In the genomic region with DNA sequence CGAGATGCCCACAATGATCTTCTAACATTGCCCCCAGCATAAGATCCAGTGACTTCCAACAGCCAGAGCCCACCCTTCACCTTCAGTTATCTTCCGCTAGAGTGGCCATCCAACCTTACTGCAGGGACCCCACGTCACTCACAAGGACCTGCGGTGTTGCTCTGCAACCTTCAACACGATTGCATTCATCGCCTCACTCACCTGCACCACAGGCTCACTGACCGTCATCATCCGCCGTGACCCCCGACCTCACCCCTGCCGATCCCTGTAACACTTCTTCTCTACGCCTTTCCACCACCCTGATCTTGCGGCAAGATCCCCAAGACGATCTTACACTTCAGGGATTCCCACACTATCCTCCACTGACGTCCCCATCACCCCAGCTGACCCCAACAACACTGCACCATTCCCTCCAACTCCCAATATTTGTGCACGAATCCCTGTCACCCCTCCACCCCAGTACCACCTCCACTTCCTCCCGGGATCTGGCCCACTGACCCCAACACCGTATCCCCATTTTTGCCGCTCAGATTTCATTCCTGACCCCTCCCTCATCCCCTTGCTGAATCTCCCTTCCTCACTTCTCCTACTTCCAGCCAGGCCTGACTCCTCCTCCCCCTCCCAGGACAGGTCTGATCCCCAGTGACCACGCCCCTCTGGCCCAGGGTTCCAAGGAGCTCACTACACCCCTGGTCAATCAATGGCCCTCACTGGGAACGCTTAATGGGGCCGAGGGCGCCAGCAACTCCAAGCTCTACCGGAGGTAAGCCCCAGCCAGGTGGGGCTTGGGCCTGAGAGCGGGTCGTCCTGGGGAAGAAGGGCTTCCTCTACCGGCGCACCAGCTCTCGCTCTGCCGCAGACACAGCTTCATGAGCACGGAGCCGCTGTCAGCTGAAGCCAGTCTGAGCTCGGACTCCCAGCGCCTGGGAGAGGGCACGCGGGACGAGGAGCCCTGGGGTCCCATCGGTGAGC, we compare ENCODE assay signal across 10 cellular contexts. TPM values are rescaled to one million over a fixed set of nuclear protein-coding genes. Genes with fewer than 3 reads are reported as not detected.
A peak's percentile ranks its signal among the peaks of the same experiment; 100 is the strongest.
DNase-seq lines count a peak whose midpoint lies in the region; ATAC-seq, FAIRE-seq and TF ChIP-seq lines count a peak whose summit lies in the region.
"Had no signal": no experiment of that assay in that cellular context is flagged by ENCODE, and none has a peak within 500 bp of the region (broad histone marks: within the 10 kb centered on the region; RNA-seq: fewer than 3 reads in every experiment).

No MANE protein-coding gene starts in this region.

- H3K4me3 ChIP-seq in CD8-positive, alpha-beta memory T cell (ENCODE audit: low read length) = no peak overlapping the region
- H3K4me3 ChIP-seq in mammary epithelial cell (replicated peaks in 1 of 3; ENCODE audit: insufficient read depth in 1 of 3, low read depth in 2 of 3, low read length in 3 of 3) (peak overlapping the region in 2 of 3 experiments; percentile 55 to 65), uterus (no peak overlapping the region)

- peaks cover 30 to 36% of the 10 kb centered on the region in 2 donors for H3K27me3 Mint-ChIP-seq in CD8-positive, alpha-beta memory T cell
- peaks cover 15 to 41% (median 29%) of the 10 kb centered on the region in 5 donors for H3K27me3 Mint-ChIP-seq in naive thymus-derived CD8-positive, alpha-beta T cell

- intact Hi-C loops in mammary epithelial cell (cut with micrococcal nuclease) = no loop called here
- intact Hi-C loops in uterus (cut with DNase I; ENCODE audit: low total_unique reads) = no loop called here

- H4K20me1 ChIP-seq in mammary epithelial cell (ENCODE audit: insufficient read depth, low read length) = no peaks in the 10 kb centered on the region

- ATAC-seq in naive thymus-derived CD8-positive, alpha-beta T cell = peak in 1 of 2 donors; percentile 36
- ATAC-seq in GM21381 (IDR thresholded peaks at IDR 0.05; ENCODE audit: unreplicated experiment) = no peak

- no peak for TF ChIP-seq POLR2A in uterus (IDR thresholded peaks at IDR 0.05)

- H2AFZ ChIP-seq in mammary epithelial cell (ENCODE audit: low read depth, low read length) = no peak overlapping the region

- DNase-seq in CD8-positive, alpha-beta memory T cell = no peak
- DNase-seq in HTR-8/SVneo (ENCODE audit: insufficient read length, low spot score) = no peak
- DNase-seq in mammary epithelial cell = no peak
- DNase-seq in naive thymus-derived CD8-positive, alpha-beta T cell = peak in 1 of 10 donors; percentile 49
- no peak for DNase-seq in uterus
- no peak for DNase-seq in HT-29 (ENCODE audit: low spot score)
- DNase-seq in NCI-H2171 (lab: John Stamatoyannopoulos, UW) = no peak
- DNase-seq: psoas muscle had no signal

- in situ Hi-C loops in mammary epithelial cell (cut with MboI; ENCODE audit: low sequenced_read_pairs in 2 of 2) = no loop called here

- peaks cover 11% of the 10 kb centered on the region for H3K4me1 ChIP-seq in CD8-positive, alpha-beta memory T cell (ENCODE audit: insufficient read depth, low read length)
- H3K4me1 ChIP-seq in mammary epithelial cell (ENCODE audit: insufficient read depth, low read length) = peaks cover 7% of the 10 kb centered on the region
- H3K4me1 ChIP-seq in uterus = peaks cover 0 to 8% of the 10 kb centered on the region in 2 donors
- H3K4me1 ChIP-seq: psoas muscle had no signal

- peaks cover 9 to 15% (median 14%) of the 10 kb centered on the region in 3 donors for H3K4me1 Mint-ChIP-seq in CD8-positive, alpha-beta memory T cell
- H3K4me1 Mint-ChIP-seq in naive thymus-derived CD8-positive, alpha-beta T cell = peaks cover 12 to 17% (median 15%) of the 10 kb centered on the region in 4 donors

- H3K9ac ChIP-seq in mammary epithelial cell (ENCODE audit: insufficient read depth, low read length) = no peak overlapping the region

- CTCF ChIA-PET in CD8-positive, alpha-beta memory T cell (lab: Charles Lee) = interaction anchor here (0.8 to 3.5 kb wide), 5 partner anchors 13 to 189 kb away, joined by 3 to 20 read pairs (median 7); no protein-coding TSS in a partner anchor
- CTCF ChIA-PET in mammary epithelial cell (lab: Charles Lee; ENCODE audit: low non-redundant PET) = no interaction called here

- WGBS in mammary epithelial cell (ENCODE audit: low coverage, missing lambda C conversion rate) = 33% methylated on average over 24 of the region's 38 CpGs

- FAIRE-seq in HTR-8/SVneo (lab: Jason Lieb, UNC) = peak; percentile 77

- H3K4me2 ChIP-seq in mammary epithelial cell (ENCODE audit: insufficient read depth, low read depth, low read length) = peak overlapping the region; percentile 94

- no peaks in the 10 kb centered on the region for H3K79me2 ChIP-seq in mammary epithelial cell (ENCODE audit: insufficient read depth, low read length)

- TF ChIP-seq CTCF in mammary epithelial cell (conservative IDR thresholded peaks at IDR 0.05 in 1 of 2, IDR thresholded peaks at IDR 0.05 in 1 of 2; ENCODE audit: extremely low read depth in 1 of 2, insufficient read depth in 1 of 2, low read depth in 1 of 2, low read length in 2 of 2) (no peak), uterus (IDR thresholded peaks at IDR 0.05) (no peak)

- no peaks in the 10 kb centered on the region for H3K9me3 ChIP-seq in CD8-positive, alpha-beta memory T cell (ENCODE audit: low read length)
- H3K9me3 ChIP-seq in mammary epithelial cell (replicated peaks; ENCODE audit: insufficient read depth, low read length) (no peaks in the 10 kb centered on the region), uterus (no peaks in the 10 kb centered on the region)
- H3K9me3 ChIP-seq: ascending aorta, psoas muscle had no signal

- H3K9me3 Mint-ChIP-seq in CD8-positive, alpha-beta memory T cell = no peaks in the 10 kb centered on the region
- no peaks in the 10 kb centered on the region for H3K9me3 Mint-ChIP-seq in naive thymus-derived CD8-positive, alpha-beta T cell

- H3K27ac Mint-ChIP-seq in CD8-positive, alpha-beta memory T cell = peak overlapping the region in 2 of 8 donors; percentile 52 to 66
- H3K27ac Mint-ChIP-seq in naive thymus-derived CD8-positive, alpha-beta T cell = peak overlapping the region in 1 of 10 donors; percentile 14

- peaks cover 28% of the 10 kb centered on the region for H3K27me3 ChIP-seq in CD8-positive, alpha-beta memory T cell (ENCODE audit: insufficient read depth, low read length, poor library complexity, severe bottlenecking)
- no peaks in the 10 kb centered on the region for H3K27me3 ChIP-seq in mammary epithelial cell (ENCODE audit: insufficient read depth, low read length)
- peaks cover 17 to 21% of the 10 kb centered on the region in 2 donors for H3K27me3 ChIP-seq in uterus

- dilution Hi-C loops in mammary epithelial cell (cut with HindIII; ENCODE audit: low sequenced_read_pairs) = no loop called here

- H3K36me3 ChIP-seq in CD8-positive, alpha-beta memory T cell (ENCODE audit: insufficient read depth, low read length) = no peaks in the 10 kb centered on the region
- H3K36me3 ChIP-seq in mammary epithelial cell (ENCODE audit: insufficient read depth, low read length) (peaks cover 2% of the 10 kb centered on the region), uterus (no peaks in the 10 kb centered on the region)

- no peak overlapping the region for H3K27ac ChIP-seq in CD8-positive, alpha-beta memory T cell (ENCODE audit: low read depth, low read length)
- no peak overlapping the region for H3K27ac ChIP-seq in mammary epithelial cell (ENCODE audit: insufficient read depth, low read depth, low read length)
- no peak overlapping the region for H3K27ac ChIP-seq in uterus
- H3K27ac ChIP-seq: ascending aorta, psoas muscle had no signal

- no TSS peak for BruUV-seq in mammary epithelial cell (replicated peaks; lab: Mats Ljungman, UMichigan)

- POLR2A ChIA-PET in CD8-positive, alpha-beta memory T cell (lab: Charles Lee) = interaction anchor here (0.5 to 1.4 kb wide), 2 partner anchors 13 to 100 kb away, joined by 3 to 4 read pairs; no protein-coding TSS in a partner anchor
- POLR2A ChIA-PET in naive thymus-derived CD8-positive, alpha-beta T cell (lab: Charles Lee) = interaction anchor here (0.5 to 14.5 kb wide), 3 partner anchors 11 to 100 kb away, joined by 7 to 445 read pairs (median 8); a partner anchor contains a TSS

- H3K4me3 Mint-ChIP-seq in CD8-positive, alpha-beta memory T cell = peak overlapping the region; percentile 34 to 85 (median 71)
- H3K4me3 Mint-ChIP-seq in naive thymus-derived CD8-positive, alpha-beta T cell = peak overlapping the region; percentile 69 to 87 (median 78)

- H3K36me3 Mint-ChIP-seq in CD8-positive, alpha-beta memory T cell = peaks cover 3 to 18% (median 4%) of the 10 kb centered on the region in 3 donors
- H3K36me3 Mint-ChIP-seq in naive thymus-derived CD8-positive, alpha-beta T cell = peaks cover 0 to 14% (median 0%) of the 10 kb centered on the region in 3 donors

RNA-seq across cellular contexts. Expression of a gene that starts 7.6 kb away (rescaled TPM):
- not detected for total RNA-seq in CD8-positive, alpha-beta memory T cell
- not detected for polyA plus RNA-seq in CD8-positive, alpha-beta memory T cell
- total RNA-seq in mammary epithelial cell (1 to 10 TPM; 1.3 TPM), uterus (under 1 TPM in 1 of 4 donors, not detected in 3; 0.69 TPM)
- polyA plus RNA-seq in mammary epithelial cell = 1.2 TPM
- not detected for polyA minus RNA-seq in mammary epithelial cell
- not detected for total RNA-seq in naive thymus-derived CD8-positive, alpha-beta T cell
- polyA plus RNA-seq in naive thymus-derived CD8-positive, alpha-beta T cell = not detected
- 0.16 and 0.36 TPM in 2 replicates for total RNA-seq in HT-29 (2014; rRNA removed; shearing (Covaris generic))
- total RNA-seq: ascending aorta had no signal

RNA-seq across cellular contexts. Expression of a gene that starts 8.6 kb away (rescaled TPM):
- 100 to 1,000 TPM; 159 to 174 TPM for total RNA-seq in CD8-positive, alpha-beta memory T cell
- polyA plus RNA-seq in CD8-positive, alpha-beta memory T cell = 133 TPM
- 100 to 1,000 TPM; 116 to 169 TPM for total RNA-seq in mammary epithelial cell
- polyA plus RNA-seq in mammary epithelial cell = 176 TPM
- 171 TPM for polyA minus RNA-seq in mammary epithelial cell
- total RNA-seq in naive thymus-derived CD8-positive, alpha-beta T cell = 10 to 100 TPM; 94.9 to 98.8 TPM
- polyA plus RNA-seq in naive thymus-derived CD8-positive, alpha-beta T cell = 100 to 1,000 TPM; 133 to 176 (median 162) TPM
- 10 to 100 TPM; 41.9 to 77.6 (median 50.7) TPM for total RNA-seq in uterus
- 387 and 399 TPM in 2 replicates for total RNA-seq in HT-29 (2014; rRNA removed; shearing (Covaris generic))

RNA-seq across cellular contexts. Expression of a gene that starts 29.1 kb away (rescaled TPM):
- 10 to 100 TPM; 48.7 to 50.3 TPM for total RNA-seq in CD8-positive, alpha-beta memory T cell
- polyA plus RNA-seq in CD8-positive, alpha-beta memory T cell = 56.4 TPM
- total RNA-seq in mammary epithelial cell (100 to 1,000 TPM; 288 to 394 TPM), uterus (100 to 1,000 TPM; 101 to 178 (median 120) TPM)
- polyA plus RNA-seq in mammary epithelial cell = 369 TPM
- polyA minus RNA-seq in mammary epithelial cell = 293 TPM
- total RNA-seq in naive thymus-derived CD8-positive, alpha-beta T cell = 10 to 100 TPM; 27.5 to 33.5 TPM
- 10 to 100 TPM; 24.8 to 43.7 (median 41.6) TPM for polyA plus RNA-seq in naive thymus-derived CD8-positive, alpha-beta T cell
- 637 and 715 TPM in 2 replicates for total RNA-seq in HT-29 (2014; rRNA removed; shearing (Covaris generic))

RNA-seq across cellular contexts. Expression of a gene that starts 47.6 kb away (rescaled TPM):
- total RNA-seq in CD8-positive, alpha-beta memory T cell = under 1 TPM; 0.33 to 0.35 TPM
- 0.28 TPM for polyA plus RNA-seq in CD8-positive, alpha-beta memory T cell
- 1 to 10 TPM; 2.0 to 4.0 TPM for total RNA-seq in mammary epithelial cell
- 0.59 TPM for polyA plus RNA-seq in mammary epithelial cell
- polyA minus RNA-seq in mammary epithelial cell = 0.62 TPM
- 1 to 10 TPM; 1.3 to 1.5 TPM for total RNA-seq in naive thymus-derived CD8-positive, alpha-beta T cell
- polyA plus RNA-seq in naive thymus-derived CD8-positive, alpha-beta T cell = under 1 TPM; 0.08 to 0.33 (median 0.10) TPM
- total RNA-seq in uterus = 10 to 100 TPM in 3 of 4 donors, under 1 TPM in 1; 0.77 to 32.1 (median 14.2) TPM
- 2.1 and 3.0 TPM in 2 replicates for total RNA-seq in HT-29 (2014; rRNA removed; shearing (Covaris generic))

RNA-seq across cellular contexts. Expression of a gene that starts 48.1 kb away (rescaled TPM):
- not detected for total RNA-seq in CD8-positive, alpha-beta memory T cell
- polyA plus RNA-seq in CD8-positive, alpha-beta memory T cell = not detected
- total RNA-seq in mammary epithelial cell (not detected), uterus (1 to 10 TPM in 1 of 4 donors, not detected in 3; 8.4 TPM)
- not detected for polyA plus RNA-seq in mammary epithelial cell
- polyA minus RNA-seq in mammary epithelial cell = not detected
- not detected for total RNA-seq in naive thymus-derived CD8-positive, alpha-beta T cell
- not detected for polyA plus RNA-seq in naive thymus-derived CD8-positive, alpha-beta T cell
- not detected in 2 replicates for total RNA-seq in HT-29 (2014; rRNA removed; shearing (Covaris generic))

Comparison
In these comparisons a context has a peak if more than half of its experiments do, and no peak if none do; other contexts are left out.
1. H3K4me3 ChIP-seq: peak in mammary epithelial cell (2 of 3); none in CD8-positive, alpha-beta memory T cell (single experiment) and uterus (0 of 2).